24 cellular contexts compared by ENCODE assay signal in genomic region chrX:24198101-24198500, GRCh38. TPM values are rescaled to one million over a fixed set of nuclear protein-coding genes. Genes with fewer than 3 reads are reported as not detected.
DNase-seq lines count a peak whose midpoint lies in the region; ATAC-seq, FAIRE-seq and TF ChIP-seq lines count a peak whose summit lies in the region.
"Had no signal": no experiment of that assay in that cellular context is flagged by ENCODE, and none has a peak within 500 bp of the region (broad histone marks: within the 10 kb centered on the region; RNA-seq: fewer than 3 reads in every experiment).

No MANE protein-coding gene starts in this region.

- intact Hi-C loops in HepG2 (cut with micrococcal nuclease; ENCODE audit: unreplicated experiment), result loop anchor here (10.0 kb wide), 1 partner anchor 47 kb away; no protein-coding TSS in a partner anchor
- intact Hi-C loops in right lobe of liver (cut with DNase I), result no loop called here
- intact Hi-C loops in CD4-positive, alpha-beta T cell (cut with DNase I, micrococcal nuclease), result no loop called here
- intact Hi-C loops in Right ventricle myocardium superior (cut with DNase I), result no loop called here

- CTCF ChIA-PET in HepG2 (lab: Yijun Ruan, JAX; ENCODE audit: low intra/inter-chr PET ratio, low total read pairs), result no interaction called here
- CTCF ChIA-PET in CD4-positive, alpha-beta T cell (lab: Charles Lee), result no interaction called here

- H3K4me1 ChIP-seq in HepG2 (ENCODE audit: insufficient read depth, low read length), result peaks cover 79% of the 10 kb centered on the region
- peaks cover 0 to 31% (median 9%) of the 10 kb centered on the region in 4 donors for H3K4me1 ChIP-seq in right lobe of liver

- in situ Hi-C loops in HepG2 (cut with HindIII; ENCODE audit: extremely low pct_ligation_motif_present, low pct_unique_long_range_greater_than_20kb), result no loop called here

- no peaks in the 10 kb centered on the region for H3K9me3 Mint-ChIP-seq in CD4-positive, alpha-beta T cell
- H3K9me3 Mint-ChIP-seq in effector memory CD8-positive, alpha-beta T cell, result no peaks in the 10 kb centered on the region
- H3K9me3 Mint-ChIP-seq: CD4-positive, alpha-beta memory T cell; CD8-positive, alpha-beta memory T cell had no signal

- FAIRE-seq in HepG2 (lab: Jason Lieb, UNC), result no peak
- FAIRE-seq: GM12878, GM18507 had no signal

- BruUV-seq in HepG2 (replicated peaks; lab: Mats Ljungman, UMichigan), result no TSS peak

- H3K36me3 Mint-ChIP-seq in CD4-positive, alpha-beta T cell (ENCODE audit: low read depth), result peaks cover 46% of the 10 kb centered on the region
- H3K36me3 Mint-ChIP-seq in effector memory CD8-positive, alpha-beta T cell (ENCODE audit: insufficient read depth), result peaks cover 16% of the 10 kb centered on the region

- ATAC-seq in HepG2, result no peak
- ATAC-seq in right lobe of liver, result no peak
- no peak for ATAC-seq in CD4-positive, alpha-beta T cell (ENCODE audit: poor library complexity)
- ATAC-seq in effector memory CD8-positive, alpha-beta T cell (replicated peaks), result no peak
- no peak for ATAC-seq in Right ventricle myocardium superior (ENCODE audit: poor library complexity)
- ATAC-seq: A549, GM12878 had no signal

- H3K4me3 ChIP-seq in HepG2 (replicated peaks in 1 of 3; ENCODE audit: insufficient read depth in 1 of 3, low read depth in 2 of 3, low read length in 3 of 3) (no peak overlapping the region), right lobe of liver (no peak overlapping the region)
- H3K4me3 ChIP-seq: A549; BLaER1 treated with 17β-estradiol and CSF1 and Interleukin-3, amounts not matched to agents 10 nM and 100 nM; GM12878 had no signal

- 69% methylated on average over 4 of the region's 4 CpGs for WGBS in HepG2 (ENCODE audit: low lambda C conversion rate)
- WGBS in right lobe of liver (ENCODE audit: insufficient coverage, low coverage, low lambda C conversion rate, missing lambda C conversion rate), result 91% methylated on average over 4 of the region's 4 CpGs

- H3K27me3 Mint-ChIP-seq in CD4-positive, alpha-beta T cell, result no peaks in the 10 kb centered on the region
- no peaks in the 10 kb centered on the region for H3K27me3 Mint-ChIP-seq in effector memory CD8-positive, alpha-beta T cell
- H3K27me3 Mint-ChIP-seq: B cell; CD4-positive, alpha-beta memory T cell; CD8-positive, alpha-beta memory T cell had no signal

- no peak overlapping the region for H3K9ac ChIP-seq in HepG2 (ENCODE audit: insufficient read depth, low read depth, low read length)
- H3K9ac ChIP-seq: BLaER1 treated with 17β-estradiol and CSF1 and Interleukin-3, amounts not matched to agents 10 nM and 100 nM had no signal

- no peak for TF ChIP-seq CTCF in HepG2 (CRISPR knock-in tag; IDR thresholded peaks at IDR 0.05)
- TF ChIP-seq CTCF in right lobe of liver (IDR thresholded peaks at IDR 0.05), result no peak
- no peak for TF ChIP-seq CTCF in CD4-positive, alpha-beta T cell (IDR thresholded peaks at IDR 0.05)

- TF ChIP-seq EP300 in HepG2 (IDR thresholded peaks at IDR 0.05; ENCODE audit: low read depth in 2 of 2, low read length in 2 of 2) (no peak), HepG2 (CRISPR knock-in tag; IDR thresholded peaks at IDR 0.05; ENCODE audit: borderline replicate concordance) (no peak)

- TF ChIP-seq POLR2A in HepG2 (IDR thresholded peaks at IDR 0.05; ENCODE audit: insufficient read depth in 1 of 2, low read depth in 2 of 2, low read length in 2 of 2) (no peak), right lobe of liver (IDR thresholded peaks at IDR 0.05) (no peak)

- no peak overlapping the region for H2AFZ ChIP-seq in HepG2 (ENCODE audit: low read length)

- H3K27ac Mint-ChIP-seq in CD4-positive, alpha-beta T cell, result peak overlapping the region; percentile 84
- peak overlapping the region; percentile 11 to 75 for H3K27ac Mint-ChIP-seq in effector memory CD8-positive, alpha-beta T cell

- POLR2A ChIA-PET in HepG2 (lab: Yijun Ruan, JAX), result no interaction called here
- POLR2A ChIA-PET in CD4-positive, alpha-beta T cell (lab: Charles Lee), result no interaction called here

- H3K9me3 ChIP-seq in HepG2 (ENCODE audit: low read length) (no peaks in the 10 kb centered on the region), right lobe of liver (no peaks in the 10 kb centered on the region)
- no peaks in the 10 kb centered on the region for H3K9me3 ChIP-seq in CD4-positive, alpha-beta T cell (ENCODE audit: control insufficient read depth, low read length)
- H3K9me3 ChIP-seq: A549; BLaER1 treated with 17β-estradiol and CSF1 and Interleukin-3, amounts not matched to agents 10 nM and 100 nM had no signal

- H3K27ac ChIP-seq in HepG2 (ENCODE audit: extremely low read length, insufficient read depth, low read length) (no peak overlapping the region), right lobe of liver (no peak overlapping the region)
- no peak overlapping the region for H3K27ac ChIP-seq in CD4-positive, alpha-beta T cell (ENCODE audit: low read depth, low read length)
- H3K27ac ChIP-seq: 22Rv1; A549; BLaER1 treated with 17β-estradiol and CSF1 and Interleukin-3, amounts not matched to agents 10 nM and 100 nM; C4-2B had no signal

- H4K20me1 ChIP-seq in HepG2 (ENCODE audit: insufficient read depth, low read length), result peaks cover 59% of the 10 kb centered on the region

- no peak overlapping the region for H3K4me3 Mint-ChIP-seq in CD4-positive, alpha-beta T cell
- H3K4me3 Mint-ChIP-seq in effector memory CD8-positive, alpha-beta T cell, result no peak overlapping the region
- H3K4me3 Mint-ChIP-seq: B cell had no signal

- no peak for TF ChIP-seq RAD21 in HepG2 (CRISPR knock-in tag; IDR thresholded peaks at IDR 0.05)

- peaks cover 95% of the 10 kb centered on the region for H3K79me2 ChIP-seq in HepG2 (ENCODE audit: insufficient read depth, low read length)

- H3K27me3 ChIP-seq in HepG2 (ENCODE audit: control insufficient read depth in 1 of 2, insufficient read depth in 2 of 2, low read length in 2 of 2) (no peaks in the 10 kb centered on the region), right lobe of liver (no peaks in the 10 kb centered on the region)
- no peaks in the 10 kb centered on the region for H3K27me3 ChIP-seq in CD4-positive, alpha-beta T cell (ENCODE audit: control insufficient read depth, insufficient read depth, low read length)
- H3K27me3 ChIP-seq: BLaER1 treated with 17β-estradiol and CSF1 and Interleukin-3, amounts not matched to agents 10 nM and 100 nM had no signal

- DNase-seq in HepG2 (ENCODE audit: low spot score) (no peak), right lobe of liver (no peak), globus pallidus (ENCODE audit: low spot score) (no peak), Right ventricle myocardium superior (no peak)
- DNase-seq in CD4-positive, alpha-beta T cell, result no peak
- DNase-seq in effector memory CD8-positive, alpha-beta T cell, result no peak
- DNase-seq: AML-193; CD4-positive, alpha-beta memory T cell; CD8-positive, alpha-beta memory T cell; COR-L47; DMS 273 treated with DMSO at 0.1 percent for 48 hours; DMS153; DMS53; DMS79; DND-41; EL; GDM1 had no signal

- peaks cover 0 to 10% of the 10 kb centered on the region in 2 experiments; a peak in 3 of 5 replicates for H3K36me3 ChIP-seq in HepG2 (replicated peaks in 1 of 2; ENCODE audit: control insufficient read depth in 1 of 2, insufficient read depth in 2 of 2, low read length in 2 of 2)
- H3K36me3 ChIP-seq in right lobe of liver, result no peaks in the 10 kb centered on the region

- H3K4me2 ChIP-seq in HepG2 (ENCODE audit: low read depth, low read length), result no peak overlapping the region
- H3K4me2 ChIP-seq: A549; BLaER1 treated with 17β-estradiol and CSF1 and Interleukin-3, amounts not matched to agents 10 nM and 100 nM had no signal

- H3K4me1 Mint-ChIP-seq in CD4-positive, alpha-beta T cell (ENCODE audit: low read depth), result peaks cover 64% of the 10 kb centered on the region
- peaks cover 32 to 53% of the 10 kb centered on the region in 2 donors for H3K4me1 Mint-ChIP-seq in effector memory CD8-positive, alpha-beta T cell (ENCODE audit: low read depth in 2 of 2)

TF ChIP-seq in HepG2, 621 proteins besides CTCF, POLR2A, EP300 and RAD21 (continues in another document):
- peak; percentile 51 for TF ChIP-seq FOSL2 (CRISPR knock-in tag; IDR thresholded peaks at IDR 0.05)
- no peak for TF ChIP-seq ZNF251 (CRISPR knock-in tag; IDR thresholded peaks at IDR 0.05)

RNA-seq across cellular contexts. Expression of gene ZFX, which starts 48.6 kb away (rescaled TPM):
- total RNA-seq in HepG2 (2016; rRNA removed; fragmentation: Illumina TruSeq; extraction: Trizol) (37.3 and 66.3 TPM in 2 replicates), right lobe of liver (10 to 100 TPM; 16.4 to 31.7 (median 23.5) TPM), Right ventricle myocardium superior (32.9 TPM)
- total RNA-seq in HepG2 (2016; cell fraction: cytosol; rRNA removed; fragmentation: Illumina TruSeq; extraction: Trizol; ENCODE audit: low read depth), result 17.0 and 20.4 TPM in 2 replicates
- total RNA-seq in HepG2 (2016; cell fraction: insoluble cytoplasmic fraction; rRNA removed; fragmentation: Illumina TruSeq; extraction: Trizol), result 37.7 and 62.0 TPM in 2 replicates
- total RNA-seq in HepG2 (2016; cell fraction: membrane; rRNA removed; fragmentation: Illumina TruSeq; extraction: Trizol), result 18.7 and 22.7 TPM in 2 replicates
- 33.1 and 36.3 TPM in 2 replicates for total RNA-seq in HepG2 (2016; cell fraction: nucleus; rRNA removed; fragmentation: Illumina TruSeq; extraction: Trizol)
- 13.8 and 14.9 TPM in 2 replicates for polyA plus RNA-seq in HepG2 (2011; rRNA removed)
- 5.6 and 10.7 TPM in 2 replicates for polyA plus RNA-seq in HepG2 (2011; cell fraction: cytosol; rRNA removed)
- 12.3 and 17.6 TPM in 2 replicates for polyA plus RNA-seq in HepG2 (2011; cell fraction: nucleus; rRNA removed)
- 15.4 and 18.0 TPM in 2 replicates for polyA plus RNA-seq in HepG2 (2012)
- 0.86 and 0.89 TPM in 2 replicates for polyA plus RNA-seq in HepG2 (2016; cell fraction: cytosol; fragmentation: Illumina TruSeq; extraction: Trizol; ENCODE audit: low read depth)
- polyA plus RNA-seq in HepG2 (2016; cell fraction: insoluble cytoplasmic fraction; fragmentation: Illumina TruSeq; extraction: Trizol; ENCODE audit: low read depth), result 16.6 and 19.7 TPM in 2 replicates
- polyA plus RNA-seq in HepG2 (2016; cell fraction: membrane; fragmentation: Illumina TruSeq; extraction: Trizol; ENCODE audit: low read depth), result 2.3 TPM in 2 replicates
- 33.0 and 36.3 TPM in 2 replicates for polyA plus RNA-seq in HepG2 (2016; cell fraction: nucleus; fragmentation: Illumina TruSeq; extraction: Trizol; ENCODE audit: insufficient read depth, low read depth)
- 21.0 and 79.5 TPM in 2 replicates for polyA minus RNA-seq in HepG2 (2011; rRNA and poly(A)+ RNA removed; ENCODE audit: low replicate concordance)
- 26.8 and 40.5 TPM in 2 replicates for polyA minus RNA-seq in HepG2 (2011; cell fraction: cytosol; rRNA and poly(A)+ RNA removed)
- 57.7 and 69.4 TPM in 2 replicates for polyA minus RNA-seq in HepG2 (2011; cell fraction: nucleus; rRNA and poly(A)+ RNA removed)
- 10 to 100 TPM; 44.2 to 50.1 TPM for total RNA-seq in CD4-positive, alpha-beta T cell
